11 cellular contexts compared by ENCODE assay signal in genomic region chr1:207820568-207821463, GRCh38.
DNase-seq lines count a peak whose midpoint lies in the region; ATAC-seq and TF ChIP-seq lines count a peak whose summit lies in the region.
"Had no signal": no experiment of that assay in that cellular context is flagged by ENCODE, and none has a peak within 500 bp of the region (broad histone marks: within the 10 kb centered on the region; RNA-seq: fewer than 3 reads in every experiment).

No MANE protein-coding gene starts in this region.

- H3K27me3 Mint-ChIP-seq in activated naive CD4-positive, alpha-beta T cell treated with anti-CD3 and anti-CD28 coated beads, Interleukin-2, amount 50 U/mL, for 24 hours: no peaks in the 10 kb centered on the region
- peaks cover 2% of the 10 kb centered on the region for H3K27me3 Mint-ChIP-seq in activated naive CD8-positive, alpha-beta T cell treated with anti-CD3 and anti-CD28 coated beads, Interleukin-2, amount 50 U/mL, for 24 hours
- H3K27me3 Mint-ChIP-seq in memory B cell: no peaks in the 10 kb centered on the region

- H2AFZ ChIP-seq in hepatocyte: no peak overlapping the region
- no peak overlapping the region for H2AFZ ChIP-seq in SK-N-SH (ENCODE audit: low read depth)

- peaks cover 0 to 82% (median 74%) of the 10 kb centered on the region in 4 donors for H3K4me1 ChIP-seq in tibial nerve
- H3K4me1 ChIP-seq in hepatocyte (ENCODE audit: insufficient read depth): peaks cover 22% of the 10 kb centered on the region
- peaks cover 0 to 5% of the 10 kb centered on the region in 2 experiments; a peak in 1 of 4 replicates for H3K4me1 ChIP-seq in SK-N-SH (ENCODE audit: control insufficient read depth in 1 of 2, insufficient read depth in 2 of 2, low read depth in 1 of 2, low read length in 1 of 2)

- H4K20me1 ChIP-seq in hepatocyte (ENCODE audit: insufficient read depth, poor library complexity, severe bottlenecking) (no peaks in the 10 kb centered on the region), SK-N-SH (ENCODE audit: insufficient read depth) (no peaks in the 10 kb centered on the region)

- H3K27me3 ChIP-seq in tibial nerve (no peaks in the 10 kb centered on the region), hepatocyte (no peaks in the 10 kb centered on the region), SK-N-SH (ENCODE audit: insufficient read depth) (no peaks in the 10 kb centered on the region)

- H3K27ac Mint-ChIP-seq in activated naive CD4-positive, alpha-beta T cell treated with anti-CD3 and anti-CD28 coated beads, Interleukin-2, amount 50 U/mL, for 24 hours: peak overlapping the region; percentile 83
- H3K27ac Mint-ChIP-seq in activated naive CD8-positive, alpha-beta T cell treated with anti-CD3 and anti-CD28 coated beads, Interleukin-2, amount 50 U/mL, for 24 hours: peak overlapping the region; percentile 36
- peak overlapping the region; percentile 99 for H3K27ac Mint-ChIP-seq in memory B cell

- H3K36me3 ChIP-seq in tibial nerve (peaks cover 0 to 34% (median 11%) of the 10 kb centered on the region in 3 donors), hepatocyte (replicated peaks; ENCODE audit: insufficient read depth, low read depth) (no peaks in the 10 kb centered on the region), SK-N-SH (replicated peaks in 1 of 2; ENCODE audit: control insufficient read depth in 1 of 2, insufficient read depth in 2 of 2, low read length in 1 of 2) (peaks cover 0 to 5% of the 10 kb centered on the region in 2 experiments)

- H3K27ac ChIP-seq in tibial nerve (peak overlapping the region in 3 of 4 donors; percentile 97 to 99 (median 98)), hepatocyte (no peak overlapping the region), SK-N-SH (ENCODE audit: low read depth in 2 of 2, low read length in 1 of 2) (no peak overlapping the region)

- TF ChIP-seq POLR2A in tibial nerve (IDR thresholded peaks at IDR 0.05): no peak

- TF ChIP-seq RAD21 in SK-N-SH (IDR thresholded peaks at IDR 0.05; ENCODE audit: low read length): no peak

- H3K9me2 ChIP-seq in hepatocyte (replicated peaks; ENCODE audit: insufficient read depth) (no peaks in the 10 kb centered on the region), SK-N-SH (no peaks in the 10 kb centered on the region)

- peaks cover 5% of the 10 kb centered on the region for H3K36me3 Mint-ChIP-seq in activated naive CD4-positive, alpha-beta T cell treated with anti-CD3 and anti-CD28 coated beads, Interleukin-2, amount 50 U/mL, for 24 hours
- peaks cover 29% of the 10 kb centered on the region for H3K36me3 Mint-ChIP-seq in activated naive CD8-positive, alpha-beta T cell treated with anti-CD3 and anti-CD28 coated beads, Interleukin-2, amount 50 U/mL, for 24 hours (ENCODE audit: low read depth)
- H3K36me3 Mint-ChIP-seq in memory B cell: peaks cover 40% of the 10 kb centered on the region

- H3K4me2 ChIP-seq in hepatocyte (no peak overlapping the region), SK-N-SH (no peak overlapping the region)

- POLR2A ChIA-PET in SK-N-SH (lab: Yijun Ruan, JAX): no interaction called here

- TF ChIP-seq EP300 in tibial nerve (IDR thresholded peaks at IDR 0.05): no peak
- TF ChIP-seq EP300 in SK-N-SH (IDR thresholded peaks at IDR 0.05; ENCODE audit: borderline replicate concordance in 1 of 2, low read depth in 1 of 2, low read length in 1 of 2): no peak

- DNase-seq in activated naive CD4-positive, alpha-beta T cell treated with Interleukin-2 at 50 U/mL for 16 hours: no peak
- DNase-seq in activated naive CD8-positive, alpha-beta T cell treated with anti-CD3 and anti-CD28 coated beads, Interleukin-2, amount 50 U/mL, for 24 hours: no peak
- DNase-seq in memory B cell (ENCODE audit: low spot score in 2 of 2) (no peak), tibial nerve (ENCODE audit: low spot score in 2 of 2) (no peak), hepatocyte (ENCODE audit: low spot score) (no peak), SK-N-SH (no peak)
- DNase-seq: foreskin melanocyte, NCI-H1694, SHP77 had no signal

- H3K4me1 Mint-ChIP-seq in activated naive CD4-positive, alpha-beta T cell treated with anti-CD3 and anti-CD28 coated beads, Interleukin-2, amount 50 U/mL, for 24 hours: peaks cover 90% of the 10 kb centered on the region
- peaks cover 87% of the 10 kb centered on the region for H3K4me1 Mint-ChIP-seq in activated naive CD8-positive, alpha-beta T cell treated with anti-CD3 and anti-CD28 coated beads, Interleukin-2, amount 50 U/mL, for 24 hours
- H3K4me1 Mint-ChIP-seq in memory B cell: peaks cover 51% of the 10 kb centered on the region

- 85 to 95% methylated on average over 21 to 22 of the region's 22 CpGs for WGBS in tibial nerve, 2 donors
- 95% methylated on average over 20 of the region's 22 CpGs for WGBS in hepatocyte (ENCODE audit: low lambda C conversion rate, missing lambda C conversion rate)
- WGBS in SK-N-SH (ENCODE audit: low lambda C conversion rate): 97% methylated on average over 18 of the region's 22 CpGs

- CTCF ChIA-PET in SK-N-SH (lab: Yijun Ruan, JAX): interaction anchor here (1.1 to 6.5 kb wide), 4 partner anchors 9 to 53 kb away, joined by 4 to 26 read pairs (median 7); no protein-coding TSS in a partner anchor

- ATAC-seq in activated naive CD8-positive, alpha-beta T cell treated with anti-CD3 and anti-CD28 coated beads, Interleukin-2, amount 50 U/mL, for 24 hours: no peak
- ATAC-seq in memory B cell (ENCODE audit: low read depth) (no peak), GM21515 (IDR thresholded peaks at IDR 0.05; ENCODE audit: unreplicated experiment) (no peak)

- H3K4me3 ChIP-seq in tibial nerve (peak overlapping the region; percentile 58 to 86 (median 71)), hepatocyte (no peak overlapping the region), SK-N-SH (ENCODE audit: low read depth in 2 of 2, low read length in 1 of 2) (no peak overlapping the region)

- H3K79me2 ChIP-seq in hepatocyte: peaks cover 37% of the 10 kb centered on the region
- no peaks in the 10 kb centered on the region; the same call in 1 of the 2 replicates for H3K79me2 ChIP-seq in SK-N-SH (ENCODE audit: insufficient read depth)

- H3K4me3 Mint-ChIP-seq in activated naive CD4-positive, alpha-beta T cell treated with anti-CD3 and anti-CD28 coated beads, Interleukin-2, amount 50 U/mL, for 24 hours: peak overlapping the region; percentile 61
- no peak overlapping the region for H3K4me3 Mint-ChIP-seq in activated naive CD8-positive, alpha-beta T cell treated with anti-CD3 and anti-CD28 coated beads, Interleukin-2, amount 50 U/mL, for 24 hours
- peak overlapping the region; percentile 95 for H3K4me3 Mint-ChIP-seq in memory B cell

- no peak for TF ChIP-seq CTCF in tibial nerve (IDR thresholded peaks at IDR 0.05)
- no peak for TF ChIP-seq CTCF in hepatocyte (IDR thresholded peaks at IDR 0.05; ENCODE audit: poor library complexity)
- no peak for TF ChIP-seq CTCF in SK-N-SH (IDR thresholded peaks at IDR 0.05)

- H3K9me3 ChIP-seq in tibial nerve (no peaks in the 10 kb centered on the region), hepatocyte (ENCODE audit: low read depth) (no peaks in the 10 kb centered on the region), SK-N-SH (no peaks in the 10 kb centered on the region)

- no peaks in the 10 kb centered on the region for H3F3A ChIP-seq in SK-N-SH (replicated peaks; ENCODE audit: insufficient read depth)

- no peak overlapping the region for H3K9ac ChIP-seq in SK-N-SH

- no peaks in the 10 kb centered on the region for H3K9me3 Mint-ChIP-seq in activated naive CD4-positive, alpha-beta T cell treated with anti-CD3 and anti-CD28 coated beads, Interleukin-2, amount 50 U/mL, for 24 hours
- H3K9me3 Mint-ChIP-seq in activated naive CD8-positive, alpha-beta T cell treated with anti-CD3 and anti-CD28 coated beads, Interleukin-2, amount 50 U/mL, for 24 hours: no peaks in the 10 kb centered on the region
- H3K9me3 Mint-ChIP-seq in memory B cell: peaks cover 2% of the 10 kb centered on the region

TF ChIP-seq in SK-N-SH, 30 proteins besides CTCF, POLR2A, EP300 and RAD21 (continues in another document):
- TF ChIP-seq POLR2AphosphoS5 (IDR thresholded peaks at IDR 0.05; ENCODE audit: low read depth, low read length) (no peak), MAX (IDR thresholded peaks at IDR 0.05; ENCODE audit: low read depth) (no peak), FOXM1 (IDR thresholded peaks at IDR 0.05; ENCODE audit: low read depth) (no peak), FOXJ3 (CRISPR knock-in tag; IDR thresholded peaks at IDR 0.05) (no peak), ZBTB33 (IDR thresholded peaks at IDR 0.05; ENCODE audit: borderline replicate concordance, low read depth) (no peak), JUND (IDR thresholded peaks at IDR 0.05) (no peak)
- TF ChIP-seq, protein P1, sequence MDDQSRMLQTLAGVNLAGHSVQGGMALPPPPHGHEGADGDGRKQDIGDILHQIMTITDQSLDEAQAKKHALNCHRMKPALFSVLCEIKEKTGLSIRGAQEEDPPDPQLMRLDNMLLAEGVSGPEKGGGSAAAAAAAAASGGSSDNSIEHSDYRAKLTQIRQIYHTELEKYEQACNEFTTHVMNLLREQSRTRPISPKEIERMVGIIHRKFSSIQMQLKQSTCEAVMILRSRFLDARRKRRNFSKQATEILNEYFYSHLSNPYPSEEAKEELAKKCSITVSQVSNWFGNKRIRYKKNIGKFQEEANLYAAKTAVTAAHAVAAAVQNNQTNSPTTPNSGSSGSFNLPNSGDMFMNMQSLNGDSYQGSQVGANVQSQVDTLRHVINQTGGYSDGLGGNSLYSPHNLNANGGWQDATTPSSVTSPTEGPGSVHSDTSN (IDR thresholded peaks at IDR 0.05): no peak

Comparison
In these comparisons a context has a peak if more than half of its experiments do, and no peak if none do; other contexts are left out.
1. H3K27ac Mint-ChIP-seq: peak in every context shown above with its lines; median percentile 99 in memory B cell; 83 in activated naive CD4-positive, alpha-beta T cell treated with anti-CD3 and anti-CD28 coated beads, Interleukin-2, amount 50 U/mL, for 24 hours; 36 in activated naive CD8-positive, alpha-beta T cell treated with anti-CD3 and anti-CD28 coated beads, Interleukin-2, amount 50 U/mL, for 24 hours.
2. H3K27ac ChIP-seq: peak in tibial nerve (3 of 4); none in hepatocyte (single experiment) and SK-N-SH (0 of 2).
3. H3K4me3 ChIP-seq: peak in tibial nerve (4 of 4); none in hepatocyte (single experiment) and SK-N-SH (0 of 2).